Comparison of ENCODE assay signal across 19 cellular contexts in the genomic region with DNA sequence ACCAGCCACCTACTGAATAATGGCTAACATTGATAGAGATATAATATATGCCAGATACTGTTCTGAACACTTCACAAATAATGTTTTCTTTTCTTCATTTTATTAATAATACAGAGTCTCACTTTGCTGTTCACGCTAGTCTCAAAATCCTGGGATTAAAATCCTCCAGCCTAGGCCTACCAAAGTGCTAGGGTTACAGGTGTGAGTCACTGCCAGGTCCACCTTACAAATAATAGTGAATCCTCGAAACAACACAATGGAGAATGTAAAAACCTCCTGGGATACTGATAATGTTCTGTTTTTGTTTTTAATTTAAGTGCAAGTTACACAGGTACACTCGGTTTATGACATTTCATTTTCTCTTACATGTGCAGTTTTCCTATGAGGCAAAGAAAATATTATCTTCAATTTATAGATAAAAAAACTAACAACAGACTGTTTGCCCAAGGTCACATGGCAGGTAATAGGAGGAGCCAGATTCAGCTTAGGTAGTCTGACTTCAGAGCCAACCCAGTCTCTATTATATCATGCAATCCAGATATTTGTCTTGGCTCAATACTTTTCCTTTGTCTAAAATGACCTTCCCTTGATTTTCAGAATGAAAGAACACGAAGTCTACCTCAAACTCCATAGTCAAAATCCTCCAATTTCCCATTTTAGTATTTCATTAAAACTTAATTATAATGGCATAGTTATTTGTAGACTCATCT.
"Had no signal": no experiment of that assay in that cellular context is flagged by ENCODE, and none has a peak within 500 bp of the region (broad histone marks: within the 10 kb centered on the region; RNA-seq: fewer than 3 reads in every experiment).

No MANE protein-coding gene starts in this region.

- H3K27ac Mint-ChIP-seq: activated CD4-positive, alpha-beta T cell treated with anti-CD3 and anti-CD28 coated beads for 36 hours; activated CD8-positive, alpha-beta T cell treated with anti-CD3 and anti-CD28 coated beads, Interleukin-2, amount 10 ng/mL, durations not matched to agents 7 days and 5 days; activated naive CD8-positive, alpha-beta T cell treated with anti-CD3 and anti-CD28 coated beads, Interleukin-2, amount 10 ng/mL, durations not matched to agents 7 days and 5 days; effector memory CD8-positive, alpha-beta T cell; T-cell had no signal

- DNase-seq: activated CD4-positive, alpha-beta T cell treated with anti-CD3 and anti-CD28 coated beads for 36 hours; activated CD8-positive, alpha-beta memory T cell treated with anti-CD3 and anti-CD28 coated beads, Interleukin-2, amount 50 U/mL, for 48 hours; activated CD8-positive, alpha-beta T cell treated with anti-CD3 and anti-CD28 coated beads, Interleukin-2, amount 10 ng/mL, durations not matched to agents 7 days and 5 days; activated naive CD8-positive, alpha-beta T cell treated with anti-CD3 and anti-CD28 coated beads, Interleukin-2, amount 10 ng/mL, durations not matched to agents 7 days and 5 days; cortex of kidney; effector memory CD8-positive, alpha-beta T cell; erythroblast; hypothalamus; naive thymus-derived CD4-positive, alpha-beta T cell; posterior cingulate gyrus; stimulated activated CD4-positive, alpha-beta T cell treated with anti-CD3 and anti-CD28 coated beads, Interleukin-2, amount 100 ng/mL, for 24 hours; stimulated activated naive CD4-positive, alpha-beta T cell; T-cell; T1000; upper lobe of left lung had no signal

- H3K4me3 Mint-ChIP-seq: activated CD4-positive, alpha-beta T cell treated with anti-CD3 and anti-CD28 coated beads for 36 hours; activated CD8-positive, alpha-beta T cell treated with anti-CD3 and anti-CD28 coated beads, Interleukin-2, amount 10 ng/mL, durations not matched to agents 7 days and 5 days; activated naive CD8-positive, alpha-beta T cell treated with anti-CD3 and anti-CD28 coated beads, Interleukin-2, amount 10 ng/mL, durations not matched to agents 7 days and 5 days; naive thymus-derived CD4-positive, alpha-beta T cell; T-cell had no signal

- H3K9me3 Mint-ChIP-seq: activated naive CD8-positive, alpha-beta T cell treated with anti-CD3 and anti-CD28 coated beads, Interleukin-2, amount 10 ng/mL, durations not matched to agents 7 days and 5 days; effector memory CD8-positive, alpha-beta T cell; naive thymus-derived CD4-positive, alpha-beta T cell; T-cell had no signal

- H3K27ac ChIP-seq: ascending aorta, neutrophil, right atrium auricular region, suprapubic skin, upper lobe of left lung had no signal

- H3K27me3 Mint-ChIP-seq: activated CD4-positive, alpha-beta T cell treated with anti-CD3 and anti-CD28 coated beads for 36 hours; activated naive CD8-positive, alpha-beta T cell treated with anti-CD3 and anti-CD28 coated beads, Interleukin-2, amount 10 ng/mL, durations not matched to agents 7 days and 5 days; effector memory CD8-positive, alpha-beta T cell; naive thymus-derived CD4-positive, alpha-beta T cell; T-cell had no signal
